In the genomic region with DNA sequence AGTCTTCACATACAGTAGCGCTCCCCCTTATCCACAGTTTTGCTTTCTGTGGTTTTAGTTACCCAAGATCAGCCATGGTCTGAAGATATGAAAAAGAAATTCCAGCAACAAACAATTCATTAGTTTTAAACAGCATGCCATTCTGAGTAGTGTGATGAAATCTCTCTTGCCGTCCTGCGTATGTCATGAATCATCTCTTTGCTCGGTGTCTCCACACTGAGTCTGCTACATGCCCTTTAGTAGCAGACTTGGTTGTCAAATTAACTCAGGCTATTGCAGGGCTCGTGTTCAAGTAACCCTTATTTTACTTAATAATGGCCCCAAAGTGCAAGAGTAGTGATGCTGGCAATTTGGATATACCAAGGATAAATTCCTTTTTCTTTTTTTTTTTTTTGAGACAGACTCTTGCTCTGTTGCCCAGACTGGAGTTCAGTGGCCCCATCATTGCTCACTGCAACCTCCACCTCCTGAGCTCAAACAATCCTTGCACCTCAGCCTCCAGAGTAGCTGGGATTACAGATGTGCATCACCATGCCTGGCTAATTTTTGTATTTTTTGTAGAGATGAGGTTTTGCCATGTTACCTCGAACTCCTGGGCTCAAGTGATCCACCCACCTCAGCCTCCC, we compare ENCODE assay signal across 15 cellular contexts. TPM values are rescaled to one million over a fixed set of nuclear protein-coding genes. Genes with fewer than 3 reads are reported as not detected.
DNase-seq lines count a peak whose midpoint lies in the region; ATAC-seq and TF ChIP-seq lines count a peak whose summit lies in the region.
"Had no signal": no experiment of that assay in that cellular context is flagged by ENCODE, and none has a peak within 500 bp of the region (broad histone marks: within the 10 kb centered on the region; RNA-seq: fewer than 3 reads in every experiment).

No MANE protein-coding gene starts in this region.

- ATAC-seq in left lung (peak; percentile 59), HG03442 (IDR thresholded peaks at IDR 0.05; ENCODE audit: unreplicated experiment) (no peak)
- ATAC-seq: activated T-helper 17 cell treated with anti-CD3 and anti-CD28 coated beads, Interleukin-2, amount 50 U/mL, for 72 hours; sciatic nerve had no signal

- peaks cover 0 to 3% of the 10 kb centered on the region in 2 donors for H3K4me1 ChIP-seq in left lung

- H3K27ac ChIP-seq in left lung: no peak overlapping the region
- H3K27ac ChIP-seq in coronary artery: no peak overlapping the region

- in situ Hi-C loops in astrocyte of the cerebellum (cut with HindIII; ENCODE audit: low sequenced_read_pairs): no loop called here

- TF ChIP-seq CTCF in BJ (IDR thresholded peaks at IDR 0.05; ENCODE audit: insufficient read depth, low read depth, low read length) (no peak), astrocyte of the cerebellum (IDR thresholded peaks at IDR 0.05; ENCODE audit: low read depth, low read length, missing control alignments) (no peak), left lung (IDR thresholded peaks at IDR 0.05) (no peak), coronary artery (IDR thresholded peaks at IDR 0.05) (no peak)

- H3K27me3 ChIP-seq in BJ (ENCODE audit: control insufficient read depth, insufficient read depth, low read length) (no peaks in the 10 kb centered on the region), MG63 (no peaks in the 10 kb centered on the region), left lung (no peaks in the 10 kb centered on the region)

- CTCF ChIA-PET in BJ (lab: Yijun Ruan, JAX): interaction anchor here (2.4 kb wide), 1 partner anchor 144 kb away, joined by 7 read pairs; no protein-coding TSS in a partner anchor

- DNase-seq in BJ (ENCODE audit: low read depth): peak; percentile 76
- DNase-seq in MG63: peak; percentile 49
- peak; percentile 67 for DNase-seq in astrocyte of the cerebellum (ENCODE audit: low read depth)
- no peak for DNase-seq in left lung
- DNase-seq in coronary artery (ENCODE audit: low spot score): no peak
- DNase-seq in NK-92 (lab: John Stamatoyannopoulos, UW; ENCODE audit: unreplicated experiment): no peak
- no peak for DNase-seq in C1 segment of cervical spinal cord (lab: John Stamatoyannopoulos, UW)
- DNase-seq: DMS79; effector CD8-positive, alpha-beta T cell; NCI-H2171; stimulated activated CD8-positive, alpha-beta memory T cell treated with anti-CD3 and anti-CD28 coated beads, Interleukin-4, amount 100 ng/mL, for 48 hours; T-helper 9 cell had no signal

- intact Hi-C loops in left lung (cut with DNase I): no loop called here

- no peaks in the 10 kb centered on the region for H3K36me3 ChIP-seq in BJ (ENCODE audit: control insufficient read depth, insufficient read depth, low read length)
- H3K36me3 ChIP-seq in MG63: peaks cover 2% of the 10 kb centered on the region
- H3K36me3 ChIP-seq in left lung: no peaks in the 10 kb centered on the region

- H3K9me3 ChIP-seq in MG63 (no peaks in the 10 kb centered on the region), left lung (no peaks in the 10 kb centered on the region)

- POLR2A ChIA-PET in BJ (lab: Charles Lee): no interaction called here

- H3K4me3 ChIP-seq in BJ (ENCODE audit: low read depth, low read length) (no peak overlapping the region), MG63 (no peak overlapping the region), astrocyte of the cerebellum (ENCODE audit: low read depth, low read length) (no peak overlapping the region), left lung (no peak overlapping the region), coronary artery (no peak overlapping the region)

RNA-seq across cellular contexts. Expression of gene PHACTR4, which starts 22.6 kb away (rescaled TPM):
- 5.2 and 9.1 TPM in 2 replicates for polyA plus RNA-seq in BJ (2011; rRNA removed)
- 8.2 and 11.0 TPM in 2 replicates for polyA minus RNA-seq in BJ (2011; rRNA and poly(A)+ RNA removed)
- total RNA-seq in MG63 (2014; rRNA removed; shearing (Covaris generic); ENCODE audit: low replicate concordance): 0.07 and 6.9 TPM in 2 replicates
- 10 to 100 TPM; 39.7 to 40.6 TPM for total RNA-seq in left lung

Comparison
In these comparisons a context has a peak if more than half of its experiments do, and no peak if none do; other contexts are left out.
1. DNase-seq: peak in BJ (single experiment), MG63 (single experiment) and astrocyte of the cerebellum (single experiment); none in left lung (0 of 2), coronary artery (single experiment), NK-92 (single experiment) and C1 segment of cervical spinal cord (0 of 14).